15 cellular contexts compared by ENCODE assay signal in the genomic region with DNA sequence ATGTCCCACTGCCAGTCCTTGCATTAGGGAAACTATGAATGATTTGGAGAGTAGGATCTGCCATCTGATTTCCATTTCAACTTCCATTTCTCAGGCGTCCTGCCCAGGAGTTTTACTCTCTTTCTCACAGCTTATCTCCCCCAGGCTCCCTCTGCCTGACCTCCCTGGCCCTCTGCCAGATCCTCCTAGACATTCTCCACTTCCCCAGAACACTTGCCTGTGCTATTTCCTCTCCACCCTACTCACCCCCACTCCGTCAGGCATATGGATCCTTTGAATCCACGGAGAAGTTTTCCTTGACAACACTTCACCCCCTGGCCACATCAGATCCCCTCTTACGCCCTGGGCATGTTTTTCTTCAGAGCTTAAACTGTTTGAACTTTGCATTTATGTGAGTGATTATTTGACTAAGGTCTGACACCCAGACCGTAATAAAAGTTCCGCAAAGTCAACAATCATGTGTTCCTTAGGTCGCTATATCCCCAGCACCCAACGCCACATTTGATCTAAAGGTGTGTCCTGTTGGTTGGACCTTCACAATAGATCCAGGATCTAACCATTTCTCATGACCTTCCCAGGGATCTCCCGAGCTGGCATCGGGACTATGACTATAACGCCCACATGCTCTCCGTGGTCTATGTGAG.
DNase-seq lines count a peak whose midpoint lies in the region; ATAC-seq and TF ChIP-seq lines count a peak whose summit lies in the region.
"Had no signal": no experiment of that assay in that cellular context is flagged by ENCODE, and none has a peak within 500 bp of the region (broad histone marks: within the 10 kb centered on the region; RNA-seq: fewer than 3 reads in every experiment).

No MANE protein-coding gene starts in this region.

- peaks cover 60% of the 10 kb centered on the region for H3K4me1 Mint-ChIP-seq in stimulated activated naive CD8-positive, alpha-beta T cell treated with anti-CD3 and anti-CD28 coated beads, Interleukin-15, amount 100 ng/mL, for 72 hours

- H3K36me3 ChIP-seq in sigmoid colon (no peaks in the 10 kb centered on the region), ovary (no peaks in the 10 kb centered on the region)
- H3K36me3 ChIP-seq: neural progenitor cell, SJSA1 had no signal

- H3K27me3 ChIP-seq in sigmoid colon (no peaks in the 10 kb centered on the region), ovary (no peaks in the 10 kb centered on the region)
- H3K27me3 ChIP-seq: neural progenitor cell, SJSA1 had no signal

- TF ChIP-seq POLR2A in sigmoid colon (IDR thresholded peaks at IDR 0.05) (no peak), ovary (IDR thresholded peaks at IDR 0.05) (no peak)

- ATAC-seq in stimulated activated naive CD8-positive, alpha-beta T cell treated with anti-CD3 and anti-CD28 coated beads, Interleukin-15, amount 100 ng/mL, for 72 hours = no peak
- ATAC-seq in stimulated activated naive CD8-positive, alpha-beta T cell treated with anti-CD3 and anti-CD28 coated beads, Interleukin-15, Interleukin-2, amounts not matched to agents 100 U/mL and 50 U/mL, for 24 hours = no peak
- ATAC-seq in left colon = peak; percentile 93
- no peak for ATAC-seq in HG03378 (IDR thresholded peaks at IDR 0.05; ENCODE audit: unreplicated experiment)
- no peak for ATAC-seq in GM18909 (IDR thresholded peaks at IDR 0.05; ENCODE audit: poor library complexity, unreplicated experiment)

- H3K4me1 ChIP-seq in sigmoid colon = no peaks in the 10 kb centered on the region
- H3K4me1 ChIP-seq in ovary (ENCODE audit: insufficient read depth) = no peaks in the 10 kb centered on the region
- H3K4me1 ChIP-seq: neural progenitor cell, SJSA1 had no signal

- TF ChIP-seq EP300 in sigmoid colon (IDR thresholded peaks at IDR 0.05) = no peak
- no peak for TF ChIP-seq EP300 in ovary (IDR thresholded peaks at IDR 0.05)

- intact Hi-C loops in left colon (cut with DNase I, micrococcal nuclease) = no loop called here
- intact Hi-C loops in sigmoid colon (cut with DNase I) = no loop called here
- intact Hi-C loops in ovary (cut with DNase I) = no loop called here

- no peaks in the 10 kb centered on the region for H3K9me3 ChIP-seq in sigmoid colon
- no peaks in the 10 kb centered on the region for H3K9me3 ChIP-seq in ovary
- H3K9me3 ChIP-seq: SJSA1 had no signal

- H3K9me3 Mint-ChIP-seq in stimulated activated naive CD8-positive, alpha-beta T cell treated with anti-CD3 and anti-CD28 coated beads, Interleukin-15, amount 100 ng/mL, for 72 hours = peaks cover 0 to 4% of the 10 kb centered on the region in 2 donors
- H3K9me3 Mint-ChIP-seq: central memory CD8-positive, alpha-beta T cell had no signal

- H3K4me3 ChIP-seq in sigmoid colon (no peak overlapping the region), ovary (no peak overlapping the region)
- H3K4me3 ChIP-seq: neural progenitor cell, SJSA1 had no signal

- H3K27ac ChIP-seq in sigmoid colon = no peak overlapping the region
- H3K27ac ChIP-seq in ovary = no peak overlapping the region
- H3K27ac ChIP-seq: neural progenitor cell, SJSA1 had no signal

- TF ChIP-seq CTCF in sigmoid colon (IDR thresholded peaks at IDR 0.05) (no peak), ovary (IDR thresholded peaks at IDR 0.05) (no peak)

- no peaks in the 10 kb centered on the region for H3K27me3 Mint-ChIP-seq in stimulated activated naive CD8-positive, alpha-beta T cell treated with anti-CD3 and anti-CD28 coated beads, Interleukin-15, amount 100 ng/mL, for 72 hours
- H3K27me3 Mint-ChIP-seq: activated CD4-positive, alpha-beta T cell treated with anti-CD3 and anti-CD28 coated beads for 36 hours; B cell; central memory CD8-positive, alpha-beta T cell had no signal

- H3K27ac Mint-ChIP-seq in stimulated activated naive CD8-positive, alpha-beta T cell treated with anti-CD3 and anti-CD28 coated beads, Interleukin-15, amount 100 ng/mL, for 72 hours = peak overlapping the region; percentile 6 to 46
- H3K27ac Mint-ChIP-seq: activated CD4-positive, alpha-beta T cell treated with anti-CD3 and anti-CD28 coated beads for 36 hours; B cell; neural progenitor cell had no signal

- no peak for DNase-seq in stimulated activated naive CD8-positive, alpha-beta T cell treated with anti-CD3 and anti-CD28 coated beads, Interleukin-15, amount 100 ng/mL, for 72 hours
- no peak for DNase-seq in stimulated activated naive CD8-positive, alpha-beta T cell treated with anti-CD3 and anti-CD28 coated beads, Interleukin-15, Interleukin-2, amounts not matched to agents 100 U/mL and 50 U/mL, for 24 hours
- DNase-seq in UCSD-AML1 (lab: John Stamatoyannopoulos, UW; ENCODE audit: unreplicated experiment) = peak; percentile 43
- DNase-seq in left colon = peak; percentile 71 to 82
- DNase-seq in sigmoid colon = no peak
- DNase-seq in ovary = no peak
- DNase-seq: activated CD4-positive, alpha-beta T cell treated with anti-CD3 and anti-CD28 coated beads for 36 hours; GDM1; NCI-H524 had no signal

- 19 to 61% methylated on average over 12 of the region's 12 CpGs for WGBS in sigmoid colon, 2 donors
- 75 to 78% (median 78%) methylated on average over 12 of the region's 12 CpGs for WGBS in ovary, 3 donors

- no peak overlapping the region for H3K4me3 Mint-ChIP-seq in stimulated activated naive CD8-positive, alpha-beta T cell treated with anti-CD3 and anti-CD28 coated beads, Interleukin-15, amount 100 ng/mL, for 72 hours
- H3K4me3 Mint-ChIP-seq: activated CD4-positive, alpha-beta T cell treated with anti-CD3 and anti-CD28 coated beads for 36 hours; B cell; central memory CD8-positive, alpha-beta T cell; neural progenitor cell had no signal

Comparison
In these comparisons a context has a peak if more than half of its experiments do, and no peak if none do; other contexts are left out.
1. DNase-seq: peak in UCSD-AML1 (single experiment) and left colon (2 of 2); none in stimulated activated naive CD8-positive, alpha-beta T cell treated with anti-CD3 and anti-CD28 coated beads, Interleukin-15, amount 100 ng/mL, for 72 hours (0 of 2), stimulated activated naive CD8-positive, alpha-beta T cell treated with anti-CD3 and anti-CD28 coated beads, Interleukin-15, Interleukin-2, amounts not matched to agents 100 U/mL and 50 U/mL, for 24 hours (single experiment), sigmoid colon (single experiment) and ovary (0 of 5).